ENCODE assay signal across 9 cellular contexts in genomic region chr1:111476761-111477309, GRCh38. TPM values are rescaled to one million over a fixed set of nuclear protein-coding genes. Genes with fewer than 3 reads are reported as not detected.
A peak's percentile ranks its signal among the peaks of the same experiment; 100 is the strongest.
DNase-seq lines count a peak whose midpoint lies in the region; ATAC-seq and TF ChIP-seq lines count a peak whose summit lies in the region.
"Had no signal": no experiment of that assay in that cellular context is flagged by ENCODE, and none has a peak within 500 bp of the region (broad histone marks: within the 10 kb centered on the region; RNA-seq: fewer than 3 reads in every experiment).

No MANE protein-coding gene starts in this region.

- no peaks in the 10 kb centered on the region for H3K9me3 Mint-ChIP-seq in neural crest cell
- no peaks in the 10 kb centered on the region for H3K9me3 Mint-ChIP-seq in HFFc6

- H3K27ac Mint-ChIP-seq in neural crest cell (ENCODE audit: unreplicated experiment) (peak overlapping the region; percentile 5), HFFc6 (no peak overlapping the region)

- no peaks in the 10 kb centered on the region for H3K9me3 ChIP-seq in SJCRH30 (replicated peaks)

- H3K4me1 Mint-ChIP-seq in neural crest cell (no peaks in the 10 kb centered on the region), HFFc6 (ENCODE audit: low read depth) (peaks cover 20% of the 10 kb centered on the region)

- peak; percentile 68 for ATAC-seq in GM18907 (IDR thresholded peaks at IDR 0.05; ENCODE audit: unreplicated experiment)
- peak; percentile 85 for ATAC-seq in HG02885 (IDR thresholded peaks at IDR 0.05; ENCODE audit: poor library complexity, unreplicated experiment)

- no peaks in the 10 kb centered on the region for H3K36me3 Mint-ChIP-seq in neural crest cell (ENCODE audit: low read depth)
- H3K36me3 Mint-ChIP-seq in HFFc6 (ENCODE audit: low read depth), result no peaks in the 10 kb centered on the region

- no peaks in the 10 kb centered on the region for H3K36me3 ChIP-seq in SJCRH30

- H3K27me3 Mint-ChIP-seq in neural crest cell (ENCODE audit: low read depth) (peaks cover 5% of the 10 kb centered on the region), HFFc6 (ENCODE audit: insufficient read depth) (no peaks in the 10 kb centered on the region)

- H3K4me3 ChIP-seq in SJCRH30, result no peak overlapping the region

- TF ChIP-seq CTCF in neural crest cell (conservative IDR thresholded peaks at IDR 0.05) (no peak), HFFc6 (IDR thresholded peaks at IDR 0.05) (no peak)

- H3K4me3 Mint-ChIP-seq in neural crest cell (no peak overlapping the region), HFFc6 (no peak overlapping the region)

- no peaks in the 10 kb centered on the region; the same call in 1 of the 2 replicates for H3K4me1 ChIP-seq in SJCRH30

- H3K27me3 ChIP-seq in SJCRH30, result no peaks in the 10 kb centered on the region

- no peak overlapping the region for H3K27ac ChIP-seq in SJCRH30
- H3K27ac ChIP-seq: epithelial cell of prostate had no signal

- DNase-seq in T-helper 2 cell (peak in 3 of 5 experiments; percentile 29 to 94 (median 48)), neural crest cell (ENCODE audit: low read depth, low spot score) (no peak), COR-L47 (lab: John Stamatoyannopoulos, UW) (no peak), kidney glomerular epithelial cell (lab: John Stamatoyannopoulos, UW) (no peak), HFFc6 (no peak), SJCRH30 (no peak)

RNA-seq across cellular contexts. Expression of gene C1orf162, which starts 3.1 kb away (rescaled TPM):
- 0.61 and 0.96 TPM in 2 replicates for total RNA-seq in neural crest cell
- total RNA-seq in HFFc6 (2021; fragmentation: NEBNext Ultra II Directional; extraction: Animal tissue kit (Norgen Biotek cat#: 25700)), result under 1 TPM in 2 of 6 experiments, not detected in 4; 0.33 to 0.52 TPM
- total RNA-seq in SJCRH30 (2014; rRNA removed; shearing (Covaris generic)), result 0.13 and 0.24 TPM in 2 replicates

RNA-seq across cellular contexts. Expression of gene ADORA3, which starts 26.6 kb away (rescaled TPM):
- total RNA-seq in neural crest cell, result not detected in 2 replicates
- total RNA-seq in HFFc6 (2021; fragmentation: NEBNext Ultra II Directional; extraction: Animal tissue kit (Norgen Biotek cat#: 25700)), result not detected
- 0.10 TPM in 1 of 2 replicates, not detected in the other for total RNA-seq in SJCRH30 (2014; rRNA removed; shearing (Covaris generic))

RNA-seq across cellular contexts. Expression of gene TMIGD3, which starts 26.6 kb away (rescaled TPM):
- total RNA-seq in neural crest cell, result not detected in 2 replicates
- not detected for total RNA-seq in HFFc6 (2021; fragmentation: NEBNext Ultra II Directional; extraction: Animal tissue kit (Norgen Biotek cat#: 25700))
- not detected in 2 replicates for total RNA-seq in SJCRH30 (2014; rRNA removed; shearing (Covaris generic))

RNA-seq across cellular contexts. Expression of gene ATP5PB, which starts 27.6 kb away (rescaled TPM):
- 240 and 253 TPM in 2 replicates for total RNA-seq in neural crest cell
- total RNA-seq in HFFc6 (2021; fragmentation: NEBNext Ultra II Directional; extraction: Animal tissue kit (Norgen Biotek cat#: 25700)), result 100 to 1,000 TPM; 253 to 293 (median 285) TPM
- 527 and 545 TPM in 2 replicates for total RNA-seq in SJCRH30 (2014; rRNA removed; shearing (Covaris generic))

RNA-seq across cellular contexts. Expression of gene WDR77, which starts 27.8 kb away (rescaled TPM):
- total RNA-seq in neural crest cell, result 54.6 and 58.7 TPM in 2 replicates
- 10 to 100 TPM; 42.5 to 53.7 (median 47.7) TPM for total RNA-seq in HFFc6 (2021; fragmentation: NEBNext Ultra II Directional; extraction: Animal tissue kit (Norgen Biotek cat#: 25700))
- 79.8 and 80.9 TPM in 2 replicates for total RNA-seq in SJCRH30 (2014; rRNA removed; shearing (Covaris generic))

Comparison
In these comparisons a context has a peak if more than half of its experiments do, and no peak if none do; other contexts are left out.
1. DNase-seq: peak in T-helper 2 cell (3 of 5); none in neural crest cell (single experiment), COR-L47 (single experiment), kidney glomerular epithelial cell (single experiment), HFFc6 (single experiment) and SJCRH30 (0 of 2).